ENCODE assay signal across 1 cellular context in the genomic region with DNA sequence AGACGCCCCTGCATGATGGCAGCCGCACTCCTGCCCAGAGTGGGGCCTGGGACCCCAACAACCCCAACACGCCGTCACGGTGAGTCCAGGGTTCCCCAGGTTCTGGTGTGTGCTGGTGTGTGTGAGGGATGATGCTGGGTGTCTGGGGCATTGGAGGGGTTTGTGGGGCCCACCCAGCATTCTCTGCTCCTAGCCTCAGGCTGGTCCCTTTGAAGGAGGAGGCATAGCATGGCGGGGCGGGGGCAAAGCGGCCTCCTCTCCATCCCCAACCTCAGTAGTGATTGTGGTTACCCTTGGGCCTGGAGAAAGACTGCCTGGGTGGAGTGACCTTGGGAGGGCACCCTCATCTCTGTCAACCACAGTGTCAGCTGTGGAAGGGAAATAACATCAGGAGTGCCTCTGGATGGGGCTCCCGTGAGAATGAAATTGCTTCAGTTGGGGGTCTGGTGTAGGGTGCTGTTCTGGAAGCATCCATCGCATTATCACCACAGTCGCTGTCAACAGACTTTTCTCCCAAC.
TF ChIP-seq lines count a peak whose summit lies in the region.

No MANE protein-coding gene starts in this region.

TF ChIP-seq in SK-N-SH treated with all-trans-retinoic acid at 6 μM for 48 hours, 23 proteins besides CTCF, POLR2A, EP300 and RAD21 (continued from another document):
- TF ChIP-seq, protein P1, sequence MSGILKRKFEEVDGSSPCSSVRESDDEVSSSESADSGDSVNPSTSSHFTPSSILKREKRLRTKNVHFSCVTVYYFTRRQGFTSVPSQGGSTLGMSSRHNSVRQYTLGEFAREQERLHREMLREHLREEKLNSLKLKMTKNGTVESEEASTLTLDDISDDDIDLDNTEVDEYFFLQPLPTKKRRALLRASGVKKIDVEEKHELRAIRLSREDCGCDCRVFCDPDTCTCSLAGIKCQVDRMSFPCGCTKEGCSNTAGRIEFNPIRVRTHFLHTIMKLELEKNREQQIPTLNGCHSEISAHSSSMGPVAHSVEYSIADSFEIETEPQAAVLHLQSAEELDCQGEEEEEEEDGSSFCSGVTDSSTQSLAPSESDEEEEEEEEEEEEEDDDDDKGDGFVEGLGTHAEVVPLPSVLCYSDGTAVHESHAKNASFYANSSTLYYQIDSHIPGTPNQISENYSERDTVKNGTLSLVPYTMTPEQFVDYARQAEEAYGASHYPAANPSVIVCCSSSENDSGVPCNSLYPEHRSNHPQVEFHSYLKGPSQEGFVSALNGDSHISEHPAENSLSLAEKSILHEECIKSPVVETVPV (CRISPR knock-in tag; IDR thresholded peaks at IDR 0.05): no peak
- TF ChIP-seq PPARA (CRISPR knock-in tag; IDR thresholded peaks at IDR 0.05; ENCODE audit: borderline replicate concordance) (no peak), TOX (CRISPR knock-in tag; IDR thresholded peaks at IDR 0.05; ENCODE audit: borderline replicate concordance) (no peak), GLIS3 (CRISPR knock-in tag; IDR thresholded peaks at IDR 0.05) (no peak), ZC3H10 (CRISPR knock-in tag; IDR thresholded peaks at IDR 0.05) (no peak), RARB (CRISPR knock-in tag; IDR thresholded peaks at IDR 0.05) (no peak), ARNTL (CRISPR knock-in tag; IDR thresholded peaks at IDR 0.05; ENCODE audit: borderline replicate concordance, low read depth) (no peak), SNAI2 (CRISPR knock-in tag; IDR thresholded peaks at IDR 0.05) (no peak), ZNF565 (CRISPR knock-in tag; conservative IDR thresholded peaks at IDR 0.05; ENCODE audit: low read depth) (no peak), ZNF8 (CRISPR knock-in tag; IDR thresholded peaks at IDR 0.05) (no peak)
- TF ChIP-seq, protein P2, sequence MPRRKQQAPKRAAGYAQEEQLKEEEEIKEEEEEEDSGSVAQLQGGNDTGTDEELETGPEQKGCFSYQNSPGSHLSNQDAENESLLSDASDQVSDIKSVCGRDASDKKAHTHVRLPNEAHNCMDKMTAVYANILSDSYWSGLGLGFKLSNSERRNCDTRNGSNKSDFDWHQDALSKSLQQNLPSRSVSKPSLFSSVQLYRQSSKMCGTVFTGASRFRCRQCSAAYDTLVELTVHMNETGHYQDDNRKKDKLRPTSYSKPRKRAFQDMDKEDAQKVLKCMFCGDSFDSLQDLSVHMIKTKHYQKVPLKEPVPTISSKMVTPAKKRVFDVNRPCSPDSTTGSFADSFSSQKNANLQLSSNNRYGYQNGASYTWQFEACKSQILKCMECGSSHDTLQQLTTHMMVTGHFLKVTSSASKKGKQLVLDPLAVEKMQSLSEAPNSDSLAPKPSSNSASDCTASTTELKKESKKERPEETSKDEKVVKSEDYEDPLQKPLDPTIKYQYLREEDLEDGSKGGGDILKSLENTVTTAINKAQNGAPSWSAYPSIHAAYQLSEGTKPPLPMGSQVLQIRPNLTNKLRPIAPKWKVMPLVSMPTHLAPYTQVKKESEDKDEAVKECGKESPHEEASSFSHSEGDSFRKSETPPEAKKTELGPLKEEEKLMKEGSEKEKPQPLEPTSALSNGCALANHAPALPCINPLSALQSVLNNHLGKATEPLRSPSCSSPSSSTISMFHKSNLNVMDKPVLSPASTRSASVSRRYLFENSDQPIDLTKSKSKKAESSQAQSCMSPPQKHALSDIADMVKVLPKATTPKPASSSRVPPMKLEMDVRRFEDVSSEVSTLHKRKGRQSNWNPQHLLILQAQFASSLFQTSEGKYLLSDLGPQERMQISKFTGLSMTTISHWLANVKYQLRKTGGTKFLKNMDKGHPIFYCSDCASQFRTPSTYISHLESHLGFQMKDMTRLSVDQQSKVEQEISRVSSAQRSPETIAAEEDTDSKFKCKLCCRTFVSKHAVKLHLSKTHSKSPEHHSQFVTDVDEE (CRISPR knock-in tag; IDR thresholded peaks at IDR 0.05): no peak
- TF ChIP-seq, protein P3, sequence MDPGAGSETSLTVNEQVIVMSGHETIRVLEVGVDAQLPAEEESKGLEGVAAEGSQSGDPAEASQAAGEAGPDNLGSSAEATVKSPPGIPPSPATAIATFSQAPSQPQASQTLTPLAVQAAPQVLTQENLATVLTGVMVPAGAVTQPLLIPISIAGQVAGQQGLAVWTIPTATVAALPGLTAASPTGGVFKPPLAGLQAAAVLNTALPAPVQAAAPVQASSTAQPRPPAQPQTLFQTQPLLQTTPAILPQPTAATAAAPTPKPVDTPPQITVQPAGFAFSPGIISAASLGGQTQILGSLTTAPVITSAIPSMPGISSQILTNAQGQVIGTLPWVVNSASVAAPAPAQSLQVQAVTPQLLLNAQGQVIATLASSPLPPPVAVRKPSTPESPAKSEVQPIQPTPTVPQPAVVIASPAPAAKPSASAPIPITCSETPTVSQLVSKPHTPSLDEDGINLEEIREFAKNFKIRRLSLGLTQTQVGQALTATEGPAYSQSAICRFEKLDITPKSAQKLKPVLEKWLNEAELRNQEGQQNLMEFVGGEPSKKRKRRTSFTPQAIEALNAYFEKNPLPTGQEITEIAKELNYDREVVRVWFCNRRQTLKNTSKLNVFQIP (CRISPR knock-in tag; IDR thresholded peaks at IDR 0.05; ENCODE audit: borderline replicate concordance, low read depth): no peak
